8 cellular contexts compared by ENCODE assay signal in the genomic region with DNA sequence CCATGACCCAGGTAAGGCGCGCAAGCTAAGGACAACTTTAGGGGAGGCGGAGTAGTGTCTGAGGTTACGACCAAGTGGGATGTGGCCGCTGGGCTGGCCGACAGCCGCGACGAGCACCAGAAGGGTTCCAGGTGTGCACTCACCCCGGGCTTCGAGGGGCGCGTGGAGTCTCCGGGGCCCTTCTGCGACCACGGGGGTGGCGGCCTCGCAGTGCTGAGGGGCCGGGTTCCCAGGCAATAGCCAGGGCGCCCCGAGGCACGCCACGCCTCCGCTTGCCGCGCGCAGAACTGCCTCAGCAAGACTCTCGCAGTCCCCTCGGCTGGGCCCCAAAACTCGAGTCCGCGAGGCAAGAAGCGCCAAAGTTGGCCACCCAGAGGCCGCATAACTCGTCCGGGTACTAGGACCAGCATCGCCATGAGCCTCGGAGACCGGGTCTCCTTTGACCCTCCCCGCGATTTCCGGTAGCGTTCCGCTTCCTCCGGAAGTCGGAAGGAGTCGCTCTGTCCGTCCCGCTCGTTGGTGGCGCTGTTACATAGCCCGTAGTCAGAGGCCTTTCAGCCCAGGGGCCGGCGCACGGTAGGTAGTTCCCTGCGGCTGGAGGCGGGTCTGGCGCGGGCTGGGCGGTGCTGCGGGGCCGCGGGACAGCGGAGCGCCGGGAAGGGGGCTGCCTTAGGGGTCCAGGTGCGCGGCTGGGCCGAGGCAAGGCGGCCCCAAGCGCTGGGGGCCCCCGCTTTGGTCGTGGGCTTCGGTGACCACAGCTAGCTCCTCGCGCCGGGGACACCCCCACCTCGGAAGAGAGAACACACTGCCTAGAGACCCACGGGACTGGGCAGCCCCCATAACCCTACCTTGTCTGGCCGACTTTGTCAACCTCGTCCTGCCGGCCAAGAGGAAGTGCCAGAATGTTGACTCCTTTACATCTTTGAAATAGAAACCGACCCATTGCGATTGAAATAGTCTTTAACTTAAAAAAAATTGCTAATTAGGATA. TPM values are rescaled to one million over a fixed set of nuclear protein-coding genes. Genes with fewer than 3 reads are reported as not detected.
A peak's percentile ranks its signal among the peaks of the same experiment; 100 is the strongest.
DNase-seq lines count a peak whose midpoint lies in the region; TF ChIP-seq lines count a peak whose summit lies in the region.

Gene ADPRM, plus strand, starts transcription at position 503 of the 990 bp plus-strand sequence. CDS start 7,333 bp downstream, outside the sequence.
Gene SCO1, minus strand, starts transcription at position 442 of the 990 bp plus-strand sequence. Its CDS starts 26 bp downstream, at position 416.

- peak within 1 kb of the TSS; percentile 43 for H3K27ac ChIP-seq in SK-N-MC
- H3K27ac ChIP-seq in suprapubic skin: peak within 1 kb of the TSS; percentile 87

- TF ChIP-seq CTCF in HFF-Myc (IDR thresholded peaks at IDR 0.05; ENCODE audit: low read depth, low read length, missing control alignments) (peak; percentile 41), suprapubic skin (IDR thresholded peaks at IDR 0.05) (peak in 1 of 2 donors; percentile 47)

- DNase-seq in HFF-Myc (ENCODE audit: extremely low read depth, low read depth) (peak; percentile 77), MV-4-11 (lab: John Stamatoyannopoulos, UW) (peak; percentile 91), SK-N-MC (ENCODE audit: low read depth, low spot score) (peak; percentile 20), globus pallidus (ENCODE audit: low spot score) (peak; percentile 93), nucleus accumbens (lab: John Stamatoyannopoulos, UW) (peak; percentile 42 to 96 (median 88)), suprapubic skin (ENCODE audit: low spot score in 2 of 2) (peak; percentile 95 to 97)

- H3K4me3 Mint-ChIP-seq in activated naive CD4-positive, alpha-beta T cell treated with anti-CD3 and anti-CD28 coated beads, Interleukin-2, amount 50 U/mL, for 24 hours: peak within 1 kb of the TSS; percentile 99

- H3K9me3 Mint-ChIP-seq in activated naive CD4-positive, alpha-beta T cell treated with anti-CD3 and anti-CD28 coated beads, Interleukin-2, amount 50 U/mL, for 24 hours: no peaks in the 10 kb centered on the region

- peaks cover 26% of the 10 kb centered on the region for H3K4me1 ChIP-seq in suprapubic skin

- peak within 1 kb of the TSS; percentile 98 for H3K27ac Mint-ChIP-seq in activated naive CD4-positive, alpha-beta T cell treated with anti-CD3 and anti-CD28 coated beads, Interleukin-2, amount 50 U/mL, for 24 hours

- peaks cover 69% of the 10 kb centered on the region for H3K4me1 Mint-ChIP-seq in activated naive CD4-positive, alpha-beta T cell treated with anti-CD3 and anti-CD28 coated beads, Interleukin-2, amount 50 U/mL, for 24 hours

- H3K9ac ChIP-seq in SK-N-MC (ENCODE audit: insufficient read length): peak within 1 kb of the TSS; percentile 83

- peak within 1 kb of the TSS; percentile 94 for H3K4me3 ChIP-seq in GM08714 (ENCODE audit: low read length)
- peak within 1 kb of the TSS; percentile 80 for H3K4me3 ChIP-seq in HFF-Myc (replicated peaks; ENCODE audit: low read depth, low read length)
- peak within 1 kb of the TSS; percentile 85 for H3K4me3 ChIP-seq in SK-N-MC
- peak within 1 kb of the TSS; percentile 96 for H3K4me3 ChIP-seq in suprapubic skin

- TF ChIP-seq POLR2A in suprapubic skin (IDR thresholded peaks at IDR 0.05): peak; percentile 30 to 89

- no peaks in the 10 kb centered on the region for H3K9me3 ChIP-seq in SK-N-MC (ENCODE audit: low read depth, low read length)
- H3K9me3 ChIP-seq in suprapubic skin: no peaks in the 10 kb centered on the region

- WGBS in suprapubic skin: 1% methylated on average over 23 of the region's 84 CpGs

- no peaks in the 10 kb centered on the region for H3K27me3 Mint-ChIP-seq in activated naive CD4-positive, alpha-beta T cell treated with anti-CD3 and anti-CD28 coated beads, Interleukin-2, amount 50 U/mL, for 24 hours

- TF ChIP-seq EP300 in suprapubic skin (IDR thresholded peaks at IDR 0.05): no peak

- peaks cover 33% of the 10 kb centered on the region for H3K36me3 ChIP-seq in SK-N-MC (ENCODE audit: insufficient read depth, low read length)
- peaks cover 18% of the 10 kb centered on the region for H3K36me3 ChIP-seq in suprapubic skin

- no peaks in the 10 kb centered on the region for H3K27me3 ChIP-seq in suprapubic skin

- H3K36me3 Mint-ChIP-seq in activated naive CD4-positive, alpha-beta T cell treated with anti-CD3 and anti-CD28 coated beads, Interleukin-2, amount 50 U/mL, for 24 hours: peaks cover 22% of the 10 kb centered on the region

RNA-seq across cellular contexts. Expression of gene ADPRM, which starts in this region (rescaled TPM):
- 10 to 100 TPM in 3 of 4 donors, 1 to 10 TPM in 1; 8.8 to 22.4 (median 10.6) TPM for total RNA-seq in suprapubic skin

RNA-seq across cellular contexts. Expression of gene SCO1, which starts in this region (rescaled TPM):
- total RNA-seq in suprapubic skin: 10 to 100 TPM; 11.9 to 34.2 (median 14.1) TPM

Comparison
In these comparisons a context has a peak if more than half of its experiments do, and no peak if none do; other contexts are left out.
1. Peak in every context shown above with its lines: DNase-seq, H3K4me3 ChIP-seq and H3K27ac ChIP-seq.
2. DNase-seq: peak in every context shown above with its lines; median percentile 96 in suprapubic skin; 93 in globus pallidus; 91 in MV-4-11; 88 in nucleus accumbens; 77 in HFF-Myc; 20 in SK-N-MC.